29 cellular contexts compared by ENCODE assay signal in genomic region chr14:25622752-25623151, GRCh38.
DNase-seq lines count a peak whose midpoint lies in the region; ATAC-seq, FAIRE-seq and TF ChIP-seq lines count a peak whose summit lies in the region.
"Had no signal": no experiment of that assay in that cellular context is flagged by ENCODE, and none has a peak within 500 bp of the region (broad histone marks: within the 10 kb centered on the region; RNA-seq: fewer than 3 reads in every experiment).

No MANE protein-coding gene starts in this region.

- H3K27me3 Mint-ChIP-seq in astrocyte (ENCODE audit: low read depth, unreplicated experiment): no peaks in the 10 kb centered on the region
- H3K27me3 Mint-ChIP-seq: B cell; CD8-positive, alpha-beta memory T cell; progenitor cell of endocrine pancreas; stimulated activated naive B cell treated with anti-CD40 and anti-IgM and Interleukin-4, amounts not matched to agents 10 μg/mL and 1 μg/mL and 100 μg/mL, for 72 hours had no signal

- H3K4me1 ChIP-seq in astrocyte (ENCODE audit: insufficient read depth, low read length): no peaks in the 10 kb centered on the region
- H3K4me1 ChIP-seq: body of pancreas, left lung, upper lobe of right lung had no signal

- H3K36me3 Mint-ChIP-seq in astrocyte (ENCODE audit: low read depth, unreplicated experiment): no peaks in the 10 kb centered on the region
- H3K36me3 Mint-ChIP-seq: CD8-positive, alpha-beta memory T cell; stimulated activated naive B cell treated with anti-CD40 and anti-IgM and Interleukin-4, amounts not matched to agents 10 μg/mL and 1 μg/mL and 100 μg/mL, for 72 hours had no signal

- no peaks in the 10 kb centered on the region for H3K9me3 ChIP-seq in astrocyte (ENCODE audit: insufficient read depth, low read depth, low read length)
- H3K9me3 ChIP-seq: body of pancreas, neutrophil had no signal

- no peak for FAIRE-seq in astrocyte (lab: Jason Lieb, UNC)
- FAIRE-seq: endothelial cell of umbilical vein, HTR-8/SVneo, RCC 7860 had no signal

- H3K27me3 ChIP-seq in astrocyte (ENCODE audit: insufficient read depth, low read length): no peaks in the 10 kb centered on the region
- H3K27me3 ChIP-seq: body of pancreas, left lung, neutrophil, upper lobe of right lung had no signal

- ATAC-seq in GM19397 (IDR thresholded peaks at IDR 0.05; ENCODE audit: unreplicated experiment): no peak
- ATAC-seq: activated T-cell treated with anti-CD3 and anti-CD28 coated beads, Interleukin-2, amount 50 U/mL, for 4 hours; body of pancreas; left lung; stimulated activated naive B cell treated with anti-CD40 and anti-IgM and Interleukin-4, amounts not matched to agents 10 μg/mL and 1 μg/mL and 100 μg/mL, for 72 hours; upper lobe of right lung had no signal

- no peak overlapping the region for H3K4me3 ChIP-seq in astrocyte (ENCODE audit: insufficient read depth, low read depth, low read length)
- H3K4me3 ChIP-seq: body of pancreas, left lung, upper lobe of right lung had no signal

- no peak overlapping the region for H3K9ac ChIP-seq in astrocyte (ENCODE audit: low read length)

- H3K4me2 ChIP-seq in astrocyte (ENCODE audit: low read length): no peak overlapping the region

- H4K20me1 ChIP-seq in astrocyte (ENCODE audit: insufficient read depth, low read length): no peaks in the 10 kb centered on the region

- TF ChIP-seq CTCF in astrocyte (IDR thresholded peaks at IDR 0.05; ENCODE audit: insufficient read depth, low read depth, low read length): no peak

- H3K27ac ChIP-seq in astrocyte (ENCODE audit: low read depth, low read length): no peak overlapping the region
- H3K27ac ChIP-seq: body of pancreas, left lung, neutrophil, upper lobe of right lung had no signal

- peak overlapping the region; percentile 52 for H3K4me3 Mint-ChIP-seq in astrocyte (ENCODE audit: unreplicated experiment)
- H3K4me3 Mint-ChIP-seq: activated T-cell treated with anti-CD3 and anti-CD28 coated beads, Interleukin-2, amount 50 U/mL, for 4 hours; B cell; CD8-positive, alpha-beta memory T cell; stimulated activated naive B cell treated with anti-CD40 and anti-IgM and Interleukin-4, amounts not matched to agents 10 μg/mL and 1 μg/mL and 100 μg/mL, for 72 hours; T-helper 1 cell treated with Interleukin-12 subunit alpha and Interleukin-12 subunit beta and Interleukin-4 antibody, amounts not matched to agents 30 μg/mL and 1 μg/mL, for 36 hours had no signal

- peak overlapping the region; percentile 92 for H3K27ac Mint-ChIP-seq in astrocyte (ENCODE audit: unreplicated experiment)
- H3K27ac Mint-ChIP-seq: B cell; CD8-positive, alpha-beta memory T cell; progenitor cell of endocrine pancreas; stimulated activated naive B cell treated with anti-CD40 and anti-IgM and Interleukin-4, amounts not matched to agents 10 μg/mL and 1 μg/mL and 100 μg/mL, for 72 hours; T-helper 1 cell treated with Interleukin-12 subunit alpha and Interleukin-12 subunit beta and Interleukin-4 antibody, amounts not matched to agents 30 μg/mL and 1 μg/mL, for 36 hours had no signal

- no peaks in the 10 kb centered on the region for H3K9me3 Mint-ChIP-seq in astrocyte (ENCODE audit: unreplicated experiment)

- H2AFZ ChIP-seq in astrocyte (ENCODE audit: low read depth, low read length): no peak overlapping the region

- H3K4me1 Mint-ChIP-seq in astrocyte (ENCODE audit: low read depth, unreplicated experiment): peaks cover 26% of the 10 kb centered on the region
- H3K4me1 Mint-ChIP-seq: B cell; CD8-positive, alpha-beta memory T cell; stimulated activated naive B cell treated with anti-CD40 and anti-IgM and Interleukin-4, amounts not matched to agents 10 μg/mL and 1 μg/mL and 100 μg/mL, for 72 hours had no signal

- H3K36me3 ChIP-seq in astrocyte (ENCODE audit: insufficient read depth, low read length): no peaks in the 10 kb centered on the region
- H3K36me3 ChIP-seq: left lung, neutrophil, upper lobe of right lung had no signal

- DNase-seq in DMS153 (lab: John Stamatoyannopoulos, UW) (peak; percentile 74), NCI-H1092 treated with DMSO at 0.1 percent for 48 hours (lab: John Stamatoyannopoulos, UW) (peak; percentile 75), NCI-H345 (lab: John Stamatoyannopoulos, UW) (peak; percentile 93), astrocyte (ENCODE audit: low read depth) (no peak), SK-N-DZ (ENCODE audit: low spot score) (no peak), GM03348 (ENCODE audit: low spot score) (no peak), germinal center (ENCODE audit: low spot score) (no peak)
- DNase-seq: activated CD4-positive, alpha-beta T cell treated with anti-CD3 and anti-CD28 coated beads for 4 hours; activated T-cell treated with anti-CD3 and anti-CD28 coated beads, Interleukin-2, amount 50 U/mL, for 4 hours; body of pancreas; CD8-positive, alpha-beta memory T cell; cerebellar nuclear complex; GF-D8; hypothalamus; KG1; left lung; MM.1S; NCI-H1930; NCI-H524; stimulated activated naive B cell treated with anti-CD40 and anti-IgM and Interleukin-4, amounts not matched to agents 10 μg/mL and 1 μg/mL and 100 μg/mL, for 72 hours; upper lobe of right lung had no signal

- no peaks in the 10 kb centered on the region for H3K79me2 ChIP-seq in astrocyte (ENCODE audit: insufficient read depth, low read length)

Comparison
In these comparisons a context has a peak if more than half of its experiments do, and no peak if none do; other contexts are left out.
1. DNase-seq: peak in DMS153 (single experiment), NCI-H1092 treated with DMSO at 0.1 percent for 48 hours (single experiment) and NCI-H345 (single experiment); none in astrocyte (single experiment), SK-N-DZ (single experiment), GM03348 (single experiment) and germinal center (single experiment).